7 cellular contexts compared by ENCODE assay signal in genomic region chrX:64975989-64976672, GRCh38.
DNase-seq lines count a peak whose midpoint lies in the region; ATAC-seq lines count a peak whose summit lies in the region.

A gene with protein sequence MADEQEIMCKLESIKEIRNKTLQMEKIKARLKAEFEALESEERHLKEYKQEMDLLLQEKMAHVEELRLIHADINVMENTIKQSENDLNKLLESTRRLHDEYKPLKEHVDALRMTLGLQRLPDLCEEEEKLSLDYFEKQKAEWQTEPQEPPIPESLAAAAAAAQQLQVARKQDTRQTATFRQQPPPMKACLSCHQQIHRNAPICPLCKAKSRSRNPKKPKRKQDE (minus strand): TSS chrX:64976450. CDS start chrX:64976377, 73 bp downstream.

- DNase-seq in NCI-H774 (lab: John Stamatoyannopoulos, UW) (peak; percentile 10), epidermal melanocyte (ENCODE audit: insufficient read length, low spot score) (peak; percentile 57), middle frontal gyrus (ENCODE audit: extremely low spot score, low spot score) (peak; percentile 54)
- peak; percentile 67 for DNase-seq in activated CD8-positive, alpha-beta memory T cell treated with anti-CD3 and anti-CD28 coated beads, Interleukin-2, amount 50 U/mL, for 48 hours
- peak; percentile 37 to 42 for DNase-seq in stimulated activated CD8-positive, alpha-beta memory T cell treated with anti-CD3 and anti-CD28 coated beads, Interleukin-15, amount 100 ng/mL, for 48 hours (ENCODE audit: low read depth in 2 of 2)

- peak; percentile 96 for ATAC-seq in GM18520 (IDR thresholded peaks at IDR 0.05; ENCODE audit: unreplicated experiment)
- peak; percentile 100 for ATAC-seq in HG03039 (IDR thresholded peaks at IDR 0.05; ENCODE audit: unreplicated experiment)

Comparison
In these comparisons a context has a peak if more than half of its experiments do, and no peak if none do; other contexts are left out.
1. Peak in every context shown above with its lines: DNase-seq and ATAC-seq.
2. DNase-seq: peak in every context shown above with its lines; median percentile 67 in activated CD8-positive, alpha-beta memory T cell treated with anti-CD3 and anti-CD28 coated beads, Interleukin-2, amount 50 U/mL, for 48 hours; 57 in epidermal melanocyte; 54 in middle frontal gyrus; 40 in stimulated activated CD8-positive, alpha-beta memory T cell treated with anti-CD3 and anti-CD28 coated beads, Interleukin-15, amount 100 ng/mL, for 48 hours; 10 in NCI-H774.